Comparison of ENCODE assay signal across 35 cellular contexts in the genomic region with DNA sequence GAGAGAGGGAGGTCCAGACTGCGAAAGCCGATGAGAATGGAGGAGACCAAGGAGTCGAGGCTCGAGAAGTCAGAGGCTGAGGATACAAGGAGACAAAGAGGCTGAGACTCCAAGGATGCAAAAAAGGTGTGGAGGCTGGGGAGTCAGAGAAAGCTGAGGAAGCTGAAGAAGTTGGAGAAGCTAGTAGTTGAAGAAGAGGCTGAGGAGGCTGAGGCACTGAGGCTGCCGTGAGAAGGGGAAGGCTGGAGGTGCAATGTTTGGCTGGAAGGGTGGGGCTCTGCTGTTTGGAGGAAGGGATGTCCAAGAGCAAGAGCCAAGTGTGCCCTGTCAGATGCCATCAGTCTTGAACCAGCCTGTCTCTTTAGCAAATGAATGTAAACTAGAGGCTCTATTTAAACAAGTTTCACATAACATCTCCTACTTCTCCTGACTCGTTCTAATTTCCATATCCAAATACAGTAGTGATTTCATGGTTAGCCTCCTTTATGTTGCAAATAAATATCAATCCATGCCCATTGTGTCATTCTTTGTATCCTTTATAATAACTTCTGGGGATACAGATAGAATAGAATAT.
"Had no signal": no experiment of that assay in that cellular context is flagged by ENCODE, and none has a peak within 500 bp of the region (broad histone marks: within the 10 kb centered on the region; RNA-seq: fewer than 3 reads in every experiment).

No MANE protein-coding gene starts in this region.

- H3K27ac Mint-ChIP-seq: activated B cell treated with CpG ODN at 0.5 μM for 24 hours; activated CD4-positive, alpha-beta memory T cell treated with anti-CD3 and anti-CD28 coated beads for 36 hours; activated CD4-positive, alpha-beta T cell treated with anti-CD3 and anti-CD28 coated beads, Interleukin-2, amount 10 ng/mL, durations not matched to agents 24 days and 14 days; activated CD8-positive, alpha-beta T cell treated with anti-CD3 and anti-CD28 coated beads for 36 hours; activated naive CD4-positive, alpha-beta T cell treated with anti-CD3 and anti-CD28 coated beads for 36 hours; activated naive CD4-positive, alpha-beta T cell treated with anti-CD3 and anti-CD28 coated beads, Interleukin-2, amount 50 U/mL, for 72 hours; activated naive CD8-positive, alpha-beta T cell treated with anti-CD3 and anti-CD28 coated beads for 36 hours; activated T-cell treated with anti-CD3 and anti-CD28 coated beads, Interleukin-2, amount 50 U/mL, for 72 hours; activated T-helper 1 cell treated with anti-CD3 and anti-CD28 coated beads, Interleukin-12 subunit alpha, Interleukin-12 subunit beta, Interleukin-2, Interleukin-4 antibody, amounts not matched to agents 30 ng/mL and 10 ng/mL and 1 ng/mL, durations not matched to agents 14 hours and 24 hours and 36 hours; activated T-helper 17 cell treated with anti-CD3 and anti-CD28 coated beads, Interleukin-2, amount 50 U/mL, for 72 hours; T-helper 1 cell treated with Interleukin-12 subunit alpha and Interleukin-12 subunit beta and Interleukin-4 antibody, amounts not matched to agents 30 μg/mL and 1 μg/mL, for 36 hours; T-helper 2 cell treated with Interferon-gamma antibody and Interleukin-4, amounts not matched to agents 5 μg/mL and 100 μg/mL, for 36 hours had no signal

- H3K36me3 Mint-ChIP-seq: activated CD4-positive, alpha-beta memory T cell treated with anti-CD3 and anti-CD28 coated beads for 36 hours; activated naive CD4-positive, alpha-beta T cell treated with anti-CD3 and anti-CD28 coated beads, Interleukin-2, amount 50 U/mL, for 72 hours; activated naive CD8-positive, alpha-beta T cell treated with anti-CD3 and anti-CD28 coated beads for 36 hours had no signal

- H3K27me3 ChIP-seq: adrenal gland, body of pancreas, brain microvascular endothelial cell, breast epithelium had no signal

- H3K36me3 ChIP-seq: adrenal gland, brain microvascular endothelial cell, breast epithelium had no signal

- DNase-seq: activated B cell treated with CpG ODN at 0.5 μM for 24 hours; activated CD4-positive, alpha-beta memory T cell treated with anti-CD3 and anti-CD28 coated beads for 36 hours; activated CD4-positive, alpha-beta T cell treated with anti-CD3 and anti-CD28 coated beads for 4 hours; activated CD4-positive, alpha-beta T cell treated with anti-CD3 and anti-CD28 coated beads, Interleukin-2, amount 10 ng/mL, durations not matched to agents 24 days and 14 days; activated CD4-positive, alpha-beta T cell treated with anti-CD3 and anti-CD28 coated beads, Interleukin-2, amount 50 U/mL, for 1 hour; activated CD4-positive, alpha-beta T cell treated with anti-CD3 and anti-CD28 coated beads, Interleukin-2, amount 50 U/mL, for 4 hours; activated CD4-positive, CD25-positive, alpha-beta regulatory T cell treated with anti-CD3 and anti-CD28 coated beads, Interleukin-2, amount 50 U/mL, for 72 hours; activated CD8-positive, alpha-beta memory T cell treated with anti-CD3 and anti-CD28 coated beads, Interleukin-2, amount 50 U/mL, for 4 hours; activated CD8-positive, alpha-beta T cell treated with anti-CD3 and anti-CD28 coated beads for 36 hours; activated effector memory CD4-positive, alpha-beta T cell treated with anti-CD3 and anti-CD28 coated beads, Interleukin-2, amount 50 U/mL, for 16 hours; activated gamma-delta T cell treated with Interleukin-2 at 50 U/mL for 16 hours; activated naive CD4-positive, alpha-beta T cell; activated naive CD4-positive, alpha-beta T cell treated with anti-CD3 and anti-CD28 coated beads for 36 hours; activated naive CD4-positive, alpha-beta T cell treated with anti-CD3 and anti-CD28 coated beads, Interleukin-2, amount 50 U/mL, for 16 hours; activated naive CD8-positive, alpha-beta T cell treated with anti-CD3 and anti-CD28 coated beads for 36 hours; activated T-cell treated with anti-CD3 and anti-CD28 coated beads for 4 hours; activated T-cell treated with anti-CD3 and anti-CD28 coated beads, Interleukin-2, amount 50 U/mL, for 1 hour; activated T-cell treated with anti-CD3 and anti-CD28 coated beads, Interleukin-2, amount 50 U/mL, for 4 hours; activated T-cell treated with anti-CD3 and anti-CD28 coated beads, Interleukin-2, amount 50 U/mL, for 72 hours; amniotic stem cell; aorta; body of pancreas; brain microvascular endothelial cell; central memory CD4-positive, alpha-beta T cell; T-helper 1 cell; T-helper 2 cell; T-helper 9 cell had no signal

- H3K4me3 ChIP-seq: adrenal gland, body of pancreas, breast epithelium had no signal

- H3K4me3 Mint-ChIP-seq: activated B cell treated with CpG ODN at 0.5 μM for 24 hours; activated CD4-positive, alpha-beta memory T cell treated with anti-CD3 and anti-CD28 coated beads for 36 hours; activated CD4-positive, alpha-beta T cell treated with anti-CD3 and anti-CD28 coated beads, Interleukin-2, amount 10 ng/mL, durations not matched to agents 24 days and 14 days; activated CD8-positive, alpha-beta T cell treated with anti-CD3 and anti-CD28 coated beads for 36 hours; activated naive CD4-positive, alpha-beta T cell treated with anti-CD3 and anti-CD28 coated beads for 36 hours; activated naive CD8-positive, alpha-beta T cell treated with anti-CD3 and anti-CD28 coated beads for 36 hours; activated T-cell treated with anti-CD3 and anti-CD28 coated beads, Interleukin-2, amount 50 U/mL, for 4 hours; activated T-cell treated with anti-CD3 and anti-CD28 coated beads, Interleukin-2, amount 50 U/mL, for 72 hours; activated T-helper 1 cell treated with anti-CD3 and anti-CD28 coated beads, Interleukin-12 subunit alpha, Interleukin-12 subunit beta, Interleukin-2, Interleukin-4 antibody, amounts not matched to agents 30 ng/mL and 10 ng/mL and 1 ng/mL, durations not matched to agents 14 hours and 24 hours and 36 hours; activated T-helper 17 cell treated with anti-CD3 and anti-CD28 coated beads, Interleukin-2, amount 50 U/mL, for 72 hours; T-helper 1 cell treated with Interleukin-12 subunit alpha and Interleukin-12 subunit beta and Interleukin-4 antibody, amounts not matched to agents 30 μg/mL and 1 μg/mL, for 36 hours; T-helper 2 cell treated with Interferon-gamma antibody and Interleukin-4, amounts not matched to agents 5 μg/mL and 100 μg/mL, for 36 hours had no signal

- H3K9me3 Mint-ChIP-seq: activated B cell treated with CpG ODN at 0.5 μM for 24 hours; activated CD4-positive, alpha-beta memory T cell treated with anti-CD3 and anti-CD28 coated beads for 36 hours; activated CD4-positive, alpha-beta T cell treated with anti-CD3 and anti-CD28 coated beads, Interleukin-2, amount 10 ng/mL, durations not matched to agents 24 days and 14 days; activated CD8-positive, alpha-beta T cell treated with anti-CD3 and anti-CD28 coated beads for 36 hours; activated naive CD4-positive, alpha-beta T cell treated with anti-CD3 and anti-CD28 coated beads for 36 hours; activated naive CD4-positive, alpha-beta T cell treated with anti-CD3 and anti-CD28 coated beads, Interleukin-2, amount 50 U/mL, for 72 hours; activated naive CD8-positive, alpha-beta T cell treated with anti-CD3 and anti-CD28 coated beads for 36 hours; activated T-cell treated with anti-CD3 and anti-CD28 coated beads, Interleukin-2, amount 50 U/mL, for 4 hours; activated T-cell treated with anti-CD3 and anti-CD28 coated beads, Interleukin-2, amount 50 U/mL, for 72 hours; activated T-helper 1 cell treated with anti-CD3 and anti-CD28 coated beads, Interleukin-12 subunit alpha, Interleukin-12 subunit beta, Interleukin-2, Interleukin-4 antibody, amounts not matched to agents 30 ng/mL and 10 ng/mL and 1 ng/mL, durations not matched to agents 14 hours and 24 hours and 36 hours; activated T-helper 17 cell treated with anti-CD3 and anti-CD28 coated beads, Interleukin-2, amount 50 U/mL, for 72 hours; T-helper 1 cell treated with Interleukin-12 subunit alpha and Interleukin-12 subunit beta and Interleukin-4 antibody, amounts not matched to agents 30 μg/mL and 1 μg/mL, for 36 hours; T-helper 2 cell treated with Interferon-gamma antibody and Interleukin-4, amounts not matched to agents 5 μg/mL and 100 μg/mL, for 36 hours had no signal

- H3K4me1 ChIP-seq: adrenal gland, body of pancreas, breast epithelium had no signal

- ATAC-seq: activated CD8-positive, alpha-beta T cell treated with anti-CD3 and anti-CD28 coated beads for 36 hours; activated naive CD4-positive, alpha-beta T cell treated with anti-CD3 and anti-CD28 coated beads, Interleukin-2, amount 50 U/mL, for 72 hours; activated T-cell treated with anti-CD3 and anti-CD28 coated beads, Interleukin-2, amount 50 U/mL, for 4 hours; activated T-cell treated with anti-CD3 and anti-CD28 coated beads, Interleukin-2, amount 50 U/mL, for 72 hours; activated T-helper 17 cell treated with anti-CD3 and anti-CD28 coated beads, Interleukin-2, amount 50 U/mL, for 72 hours; body of pancreas had no signal

- H3K27ac ChIP-seq: adrenal gland, body of pancreas, brain microvascular endothelial cell, breast epithelium, VCaP had no signal

- H3K27me3 Mint-ChIP-seq: activated CD4-positive, alpha-beta memory T cell treated with anti-CD3 and anti-CD28 coated beads for 36 hours; activated CD8-positive, alpha-beta T cell treated with anti-CD3 and anti-CD28 coated beads for 36 hours; activated naive CD8-positive, alpha-beta T cell treated with anti-CD3 and anti-CD28 coated beads for 36 hours had no signal

- H3K9me3 ChIP-seq: adrenal gland, body of pancreas, breast epithelium had no signal

- H3K4me1 Mint-ChIP-seq: activated B cell treated with CpG ODN at 0.5 μM for 24 hours; activated CD4-positive, alpha-beta T cell treated with anti-CD3 and anti-CD28 coated beads, Interleukin-2, amount 10 ng/mL, durations not matched to agents 24 days and 14 days; activated naive CD8-positive, alpha-beta T cell treated with anti-CD3 and anti-CD28 coated beads for 36 hours; activated T-helper 17 cell treated with anti-CD3 and anti-CD28 coated beads, Interleukin-2, amount 50 U/mL, for 72 hours had no signal
